In genomic region chr3:142910280-142910679, GRCh38 we compare ENCODE assay signal across 1 cellular context.
TF ChIP-seq lines count a peak whose summit lies in the region.

No MANE protein-coding gene starts in this region.

TF ChIP-seq in GM23338, 12 proteins besides CTCF, POLR2A, EP300 and RAD21 (continued from another document):
- TF ChIP-seq ZNF462 (CRISPR knock-in tag; IDR thresholded peaks at IDR 0.05) (no peak), REST (IDR thresholded peaks at IDR 0.05; ENCODE audit: unreplicated experiment) (no peak), JUNB (IDR thresholded peaks at IDR 0.05; ENCODE audit: unreplicated experiment) (no peak)
